18 cellular contexts compared by ENCODE assay signal in the genomic region with DNA sequence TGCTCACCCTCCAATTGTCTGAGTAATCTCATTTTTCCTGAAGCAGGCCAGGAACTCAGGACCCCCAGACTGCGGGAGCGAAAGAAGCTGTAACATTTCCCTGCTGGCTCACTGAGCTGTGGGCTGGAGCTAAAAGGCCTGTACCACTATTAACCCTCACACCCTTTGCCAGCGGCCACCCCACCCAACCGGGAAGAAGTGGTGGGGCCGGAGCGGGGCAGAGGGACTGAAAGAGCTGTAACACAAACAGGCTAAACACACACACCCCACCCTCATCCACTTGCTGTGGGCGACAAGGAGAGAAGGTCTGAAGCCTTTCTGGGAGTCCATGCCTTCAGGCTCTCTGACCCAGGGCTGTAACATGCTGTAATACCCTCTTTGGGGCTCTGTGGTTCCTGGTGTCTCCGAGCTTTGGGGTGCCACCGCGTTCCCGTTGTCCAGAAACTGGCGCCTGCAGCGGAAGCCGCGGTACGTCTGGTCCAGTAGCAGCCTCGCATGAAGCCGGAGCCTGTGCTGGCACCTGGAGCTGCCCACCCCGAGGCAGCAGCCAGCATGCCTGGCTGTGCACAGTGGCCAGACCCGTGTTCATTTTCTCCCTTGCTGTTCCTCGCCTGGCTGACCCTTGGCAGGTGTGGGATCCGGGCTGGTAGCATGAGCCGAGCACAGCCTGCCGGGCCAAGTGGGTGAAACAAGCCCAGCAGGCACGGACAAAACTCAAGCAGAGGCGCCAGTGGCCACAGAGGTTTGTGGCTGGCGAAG.
DNase-seq lines count a peak whose midpoint lies in the region; ATAC-seq and TF ChIP-seq lines count a peak whose summit lies in the region.
"Had no signal": no experiment of that assay in that cellular context is flagged by ENCODE, and none has a peak within 500 bp of the region (broad histone marks: within the 10 kb centered on the region; RNA-seq: fewer than 3 reads in every experiment).

No MANE protein-coding gene starts in this region.

- no peaks in the 10 kb centered on the region for H3K79me1 ChIP-seq in neuronal stem cell (ENCODE audit: low read depth, low read length)

- ATAC-seq in Right ventricle myocardium inferior, result no peak
- peak; percentile 19 to 22 for ATAC-seq in upper lobe of left lung (ENCODE audit: low FRiP score in 2 of 2)
- ATAC-seq: K562 had no signal

- no peak overlapping the region for H3K4ac ChIP-seq in neuronal stem cell (ENCODE audit: low read length)

- CTCF ChIA-PET in A673 (lab: Charles Lee), result no interaction called here

- H3K18ac ChIP-seq in neuronal stem cell (ENCODE audit: low read length), result peak overlapping the region; percentile 27

- H4K91ac ChIP-seq in neuronal stem cell (ENCODE audit: low read depth, low read length, poor library complexity), result no peak overlapping the region

- H3K27ac ChIP-seq in neuronal stem cell (replicated peaks; ENCODE audit: low read length) (no peak overlapping the region), upper lobe of left lung (no peak overlapping the region), A673 (ENCODE audit: low read depth, low read length, poor library complexity, severe bottlenecking) (no peak overlapping the region)
- H3K27ac ChIP-seq: PC-9 had no signal

- WGBS in neuronal stem cell (ENCODE audit: extremely low coverage in 2 of 2, insufficient read length in 2 of 2, insufficient replicate concordance in 1 of 2), 2 donors, result no CpG with 5 or more reads among the region's 27 CpGs
- 89 to 95% methylated on average over 6 to 27 of the region's 27 CpGs for WGBS in upper lobe of left lung, 2 donors

- H4K8ac ChIP-seq in neuronal stem cell (ENCODE audit: low read depth, low read length), result no peak overlapping the region

- no peak overlapping the region for H2BK5ac ChIP-seq in neuronal stem cell (ENCODE audit: low read length)

- no peak overlapping the region for H3K9ac ChIP-seq in neuronal stem cell (ENCODE audit: low read depth, low read length, poor library complexity)

- H2AK5ac ChIP-seq in neuronal stem cell (ENCODE audit: low read depth, low read length), result no peak overlapping the region

- H2BK12ac ChIP-seq in neuronal stem cell (ENCODE audit: low read length), result no peak overlapping the region

- H3K14ac ChIP-seq in neuronal stem cell (ENCODE audit: low read length), result no peak overlapping the region

- peak; percentile 40 for TF ChIP-seq CTCF in LNCaP clone FGC (IDR thresholded peaks at IDR 0.05; ENCODE audit: control insufficient read depth, extremely low read depth, insufficient read depth)
- TF ChIP-seq CTCF in upper lobe of left lung (IDR thresholded peaks at IDR 0.05), result no peak
- no peak for TF ChIP-seq CTCF in A673 (conservative IDR thresholded peaks at IDR 0.05; ENCODE audit: low read depth, low read length)

- H3K4me2 ChIP-seq in neuronal stem cell (ENCODE audit: insufficient read depth, low read length, poor library complexity, severe bottlenecking), result no peak overlapping the region
- H3K4me2 ChIP-seq: PC-9 had no signal

- H3K4me1 ChIP-seq in neuronal stem cell (ENCODE audit: control insufficient read depth in 2 of 2, insufficient read depth in 1 of 2, low read depth in 1 of 2, low read length in 2 of 2) (no peaks in the 10 kb centered on the region), upper lobe of left lung (no peaks in the 10 kb centered on the region), A673 (ENCODE audit: insufficient read depth, low read length, poor library complexity, severe bottlenecking) (no peaks in the 10 kb centered on the region)

- DNase-seq in Right ventricle myocardium inferior (ENCODE audit: missing footprints), result peak; percentile 46
- DNase-seq in cardiac septum (ENCODE audit: low spot score), result no peak
- no peak for DNase-seq in LNCaP clone FGC (ENCODE audit: low read depth)
- no peak for DNase-seq in neuronal stem cell (ENCODE audit: low spot score)
- DNase-seq in upper lobe of left lung, result peak in 1 of 2 donors; percentile 51
- DNase-seq in A673 (ENCODE audit: low spot score), result no peak
- no peak for DNase-seq in hepatic stellate cell (ENCODE audit: low spot score)
- no peak for DNase-seq in NCI-H1694 treated with DMSO at 0.1 percent for 48 hours (lab: John Stamatoyannopoulos, UW)
- DNase-seq: 8988T; CD4-positive, CD25-positive, alpha-beta regulatory T cell; Kasumi-1; MG63; NCI-H2029 treated with DMSO at 0.1 percent for 48 hours; NCI-H2227 treated with DMSO at 0.1 percent for 48 hours; NCI-H526 treated with DMSO at 0.1 percent for 48 hours; PC-9; SHP77 treated with DMSO at 0.1 percent for 48 hours had no signal

- no peak for TF ChIP-seq POLR2A in upper lobe of left lung (IDR thresholded peaks at IDR 0.05)

- H3K4me3 ChIP-seq in LNCaP clone FGC (ENCODE audit: low read depth, low read length) (no peak overlapping the region), neuronal stem cell (ENCODE audit: low read length in 2 of 2) (no peak overlapping the region), upper lobe of left lung (no peak overlapping the region), A673 (ENCODE audit: low read depth, low read length, poor library complexity, severe bottlenecking) (no peak overlapping the region)
- H3K4me3 ChIP-seq: K562, MG63, PC-9 had no signal

- H3K27me3 ChIP-seq in neuronal stem cell (ENCODE audit: control insufficient read depth in 3 of 3, insufficient read depth in 3 of 3, low read depth in 1 of 3, low read length in 3 of 3), result no peaks in the 10 kb centered on the region
- no peaks in the 10 kb centered on the region for H3K27me3 ChIP-seq in upper lobe of left lung
- no peaks in the 10 kb centered on the region for H3K27me3 ChIP-seq in A673 (replicated peaks; ENCODE audit: insufficient read depth, low read depth, low read length, poor library complexity)
- H3K27me3 ChIP-seq: MG63 had no signal

- no peaks in the 10 kb centered on the region for H3K36me3 ChIP-seq in neuronal stem cell (replicated peaks in 1 of 2; ENCODE audit: control insufficient read depth in 2 of 2, insufficient read depth in 2 of 2, low read length in 2 of 2)
- no peaks in the 10 kb centered on the region for H3K36me3 ChIP-seq in upper lobe of left lung
- no peaks in the 10 kb centered on the region for H3K36me3 ChIP-seq in A673 (ENCODE audit: insufficient read depth, low read length, poor library complexity, severe bottlenecking)
- H3K36me3 ChIP-seq: MG63 had no signal

- POLR2A ChIA-PET in A673 (lab: Charles Lee; ENCODE audit: low non-redundant PET), result no interaction called here

- H3K23ac ChIP-seq in neuronal stem cell (ENCODE audit: low read depth, low read length, poor library complexity), result no peak overlapping the region

- intact Hi-C loops in Right ventricle myocardium inferior (cut with DNase I) (no loop called here), cardiac septum (cut with DNase I) (no loop called here), A673 (cut with micrococcal nuclease; ENCODE audit: unreplicated experiment) (no loop called here)

- peak overlapping the region; percentile 45 for H2AFZ ChIP-seq in neuronal stem cell (ENCODE audit: low read length)
- H2AFZ ChIP-seq: PC-9 had no signal

- H3K9me3 ChIP-seq in neuronal stem cell (replicated peaks in 1 of 2; ENCODE audit: control insufficient read depth in 2 of 2, insufficient read depth in 1 of 2, low read depth in 1 of 2, low read length in 2 of 2), result no peaks in the 10 kb centered on the region
- H3K9me3 ChIP-seq in upper lobe of left lung, result no peaks in the 10 kb centered on the region
- no peaks in the 10 kb centered on the region for H3K9me3 ChIP-seq in A673 (ENCODE audit: low read depth, low read length, poor library complexity, severe bottlenecking)
- H3K9me3 ChIP-seq: MG63 had no signal

- BruUV-seq in A673 (replicated peaks; lab: Mats Ljungman, UMichigan), result no TSS peak

- H2BK15ac ChIP-seq in neuronal stem cell (ENCODE audit: low read length), result no peak overlapping the region

- no peak overlapping the region for H2BK120ac ChIP-seq in neuronal stem cell (ENCODE audit: low read depth, low read length)

- TF ChIP-seq EP300 in upper lobe of left lung (IDR thresholded peaks at IDR 0.05), result no peak
